ENCODE assay signal across 8 cellular contexts in genomic region chr18:35290070-35290735, GRCh38. TPM values are rescaled to one million over a fixed set of nuclear protein-coding genes. Genes with fewer than 3 reads are reported as not detected.
DNase-seq lines count a peak whose midpoint lies in the region; ATAC-seq and TF ChIP-seq lines count a peak whose summit lies in the region.

TSS of gene ZSCAN30 (minus strand) at chr18:35290229. CDS start at chr18:35264352, 25,877 bp downstream.

- peaks cover 33 to 68% of the 10 kb centered on the region in 2 donors for H3K36me3 Mint-ChIP-seq in activated naive CD4-positive, alpha-beta T cell treated with anti-CD3 and anti-CD28 coated beads, Interleukin-2, amount 50 U/mL, for 72 hours

- peak within 1 kb of the TSS; percentile 67 for H3K27ac ChIP-seq in osteoblast (ENCODE audit: low read depth, low read length)
- peak within 1 kb of the TSS; percentile 58 to 76 for H3K27ac ChIP-seq in thoracic aorta

- H3K27ac Mint-ChIP-seq in activated naive CD4-positive, alpha-beta T cell treated with anti-CD3 and anti-CD28 coated beads, Interleukin-2, amount 50 U/mL, for 72 hours: peak within 1 kb of the TSS; percentile 95 to 98

- TF ChIP-seq CTCF in GM06990 (IDR thresholded peaks at IDR 0.05; ENCODE audit: insufficient read depth, low read length, poor library complexity, severe bottlenecking): no peak
- no peak for TF ChIP-seq CTCF in osteoblast (IDR thresholded peaks at IDR 0.05; ENCODE audit: extremely low read depth, low read depth, low read length)
- no peak for TF ChIP-seq CTCF in thoracic aorta (IDR thresholded peaks at IDR 0.05)

- H3K9me3 ChIP-seq in osteoblast (ENCODE audit: low read depth, low read length) (no peaks in the 10 kb centered on the region), thoracic aorta (no peaks in the 10 kb centered on the region)

- no peaks in the 10 kb centered on the region for H3K27me3 ChIP-seq in GM06990 (replicated peaks; ENCODE audit: control insufficient read depth, insufficient read depth, low read length)
- no peaks in the 10 kb centered on the region for H3K27me3 ChIP-seq in osteoblast (ENCODE audit: insufficient read depth, low read length)
- no peaks in the 10 kb centered on the region for H3K27me3 ChIP-seq in thoracic aorta (replicated peaks; ENCODE audit: insufficient read depth)

- H3K4me3 ChIP-seq in GM06990 (replicated peaks; ENCODE audit: low read depth, low read length): peak within 1 kb of the TSS; percentile 94
- H3K4me3 ChIP-seq in osteoblast (ENCODE audit: insufficient read depth, low read length): peak within 1 kb of the TSS; percentile 76
- peak within 1 kb of the TSS; percentile 87 for H3K4me3 ChIP-seq in thoracic aorta

- H3K36me3 ChIP-seq in GM06990 (ENCODE audit: control insufficient read depth, insufficient read depth, low read length) (peaks cover 1% of the 10 kb centered on the region), osteoblast (ENCODE audit: insufficient read depth, low read length) (peaks cover 18% of the 10 kb centered on the region), thoracic aorta (no peaks in the 10 kb centered on the region)

- peak within 1 kb of the TSS; percentile 85 for H2AFZ ChIP-seq in osteoblast (ENCODE audit: low read length)

- no peaks in the 10 kb centered on the region for H4K20me1 ChIP-seq in osteoblast (ENCODE audit: insufficient read depth, low read length)

- ATAC-seq in HG02588 (IDR thresholded peaks at IDR 0.05; ENCODE audit: unreplicated experiment): peak; percentile 93
- peak; percentile 98 for ATAC-seq in SK-N-SH treated with all-trans-retinoic acid at 6 μM for 48 hours
- peak; percentile 97 to 98 for ATAC-seq in activated naive CD4-positive, alpha-beta T cell treated with anti-CD3 and anti-CD28 coated beads, Interleukin-2, amount 50 U/mL, for 72 hours
- ATAC-seq in thoracic aorta (ENCODE audit: insufficient number of reproducible peaks, low FRiP score, low read depth): peak; percentile 93

- DNase-seq in GM06990 (ENCODE audit: extremely low read depth, insufficient read length): peak; percentile 98
- peak; percentile 96 for DNase-seq in NCI-H1092 (lab: John Stamatoyannopoulos, UW)
- peak; percentile 92 to 94 for DNase-seq in activated naive CD4-positive, alpha-beta T cell treated with anti-CD3 and anti-CD28 coated beads, Interleukin-2, amount 50 U/mL, for 72 hours (ENCODE audit: low spot score in 2 of 2)
- DNase-seq in glomerular visceral epithelial cell (ENCODE audit: extremely low spot score): peak; percentile 96
- DNase-seq in osteoblast (ENCODE audit: insufficient read length, low spot score, missing footprints): peak; percentile 95
- DNase-seq in thoracic aorta (ENCODE audit: low spot score): peak; percentile 75

- peaks cover 0 to 15% of the 10 kb centered on the region in 2 donors for H3K9me3 Mint-ChIP-seq in activated naive CD4-positive, alpha-beta T cell treated with anti-CD3 and anti-CD28 coated beads, Interleukin-2, amount 50 U/mL, for 72 hours

- H3K4me1 ChIP-seq in osteoblast (ENCODE audit: insufficient read depth, low read length) (peaks cover 6% of the 10 kb centered on the region), thoracic aorta (ENCODE audit: control insufficient read depth in 1 of 2, low read depth in 2 of 2) (peaks cover 0 to 41% of the 10 kb centered on the region in 2 donors)

- H3K4me2 ChIP-seq in osteoblast (ENCODE audit: insufficient read depth, low read length): peak within 1 kb of the TSS; percentile 98

- peaks cover 91% of the 10 kb centered on the region for H3K79me2 ChIP-seq in osteoblast (ENCODE audit: insufficient read depth, low read length)

TF ChIP-seq in SK-N-SH treated with all-trans-retinoic acid at 6 μM for 48 hours, 23 proteins besides CTCF, POLR2A, EP300 and RAD21:
- TF ChIP-seq OSR1 (CRISPR knock-in tag; IDR thresholded peaks at IDR 0.05) (no peak), TSHZ2 (CRISPR knock-in tag; IDR thresholded peaks at IDR 0.05) (peak; percentile 34; the same call in 1 of the 2 replicates), ZFP3 (CRISPR knock-in tag; IDR thresholded peaks at IDR 0.05) (peak; percentile 96), CSDC2 (CRISPR knock-in tag; IDR thresholded peaks at IDR 0.05) (no peak), CREB5 (CRISPR knock-in tag; IDR thresholded peaks at IDR 0.05; ENCODE audit: low read depth) (0 out of 2 replicates have a peak, but pooled peaks have one; percentile 24), SNAI2 (CRISPR knock-in tag; IDR thresholded peaks at IDR 0.05) (no peak), ZNF70 (CRISPR knock-in tag; IDR thresholded peaks at IDR 0.05) (no peak), ISL1 (CRISPR knock-in tag; IDR thresholded peaks at IDR 0.05) (no peak)

RNA-seq across cellular contexts. Expression of gene ZSCAN30, which starts in this region (rescaled TPM):
- total RNA-seq in activated naive CD4-positive, alpha-beta T cell treated with anti-CD3 and anti-CD28 coated beads, Interleukin-2, amount 50 U/mL, for 72 hours: 10 to 100 TPM; 17.6 to 39.6 TPM
- 16.6 and 17.7 TPM in 2 replicates for total RNA-seq in osteoblast
- total RNA-seq in thoracic aorta: 10 to 100 TPM; 19.5 to 45.8 TPM

Comparison
In these comparisons a context has a peak if more than half of its experiments do, and no peak if none do; other contexts are left out.
1. Peak in every context shown above with its lines: DNase-seq, ATAC-seq, H3K4me3 ChIP-seq and H3K27ac ChIP-seq.